ENCODE assay signal across 20 cellular contexts in the genomic region with DNA sequence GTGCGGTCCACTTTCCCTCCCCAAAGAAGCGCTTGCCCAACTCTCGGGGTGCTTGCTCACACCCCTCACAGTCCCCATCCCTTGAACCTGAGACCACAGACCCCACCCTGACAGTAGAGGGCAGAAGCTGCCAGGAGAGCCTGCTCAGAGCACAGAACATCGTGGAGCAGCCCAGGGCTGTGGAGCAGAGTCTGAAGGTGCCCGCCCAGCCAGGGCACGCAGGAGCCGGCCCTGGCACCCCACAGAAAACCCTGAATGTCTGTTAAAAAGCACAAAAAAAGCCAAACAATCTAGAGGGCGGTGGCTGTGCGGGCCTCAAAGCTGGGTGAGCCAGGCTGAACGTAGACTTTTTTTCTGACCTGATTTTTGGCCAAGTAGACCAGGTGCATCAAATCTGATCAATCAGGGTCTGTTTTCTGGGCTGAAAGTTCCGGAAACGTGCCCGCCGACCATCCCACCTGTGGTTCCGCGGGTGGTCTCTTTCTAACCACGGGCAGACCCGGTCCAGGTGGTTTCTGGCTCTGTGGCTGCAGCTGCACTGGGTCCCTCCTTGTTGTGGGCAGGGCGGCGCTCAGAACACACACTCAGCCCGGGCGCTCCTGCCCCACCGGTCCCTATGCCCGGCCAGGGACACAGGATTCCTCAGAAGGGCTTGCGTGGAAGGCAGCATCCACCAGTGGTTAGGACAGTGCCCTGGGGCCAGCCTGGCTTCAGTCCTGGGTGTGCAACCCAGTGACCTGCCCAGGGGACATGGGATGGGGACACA.
A peak's percentile ranks its signal among the peaks of the same experiment; 100 is the strongest.
DNase-seq lines count a peak whose midpoint lies in the region; ATAC-seq, FAIRE-seq and TF ChIP-seq lines count a peak whose summit lies in the region.
"Had no signal": no experiment of that assay in that cellular context is flagged by ENCODE, and none has a peak within 500 bp of the region (broad histone marks: within the 10 kb centered on the region; RNA-seq: fewer than 3 reads in every experiment).

No MANE protein-coding gene starts in this region.

- no peaks in the 10 kb centered on the region for H3K4me1 ChIP-seq in sigmoid colon
- H3K4me1 ChIP-seq: parathyroid adenoma, vagina had no signal

- no peak for ATAC-seq in activated CD8-positive, alpha-beta memory T cell treated with anti-CD3 and anti-CD28 coated beads, Interleukin-2, amount 10 ng/mL, durations not matched to agents 7 days and 5 days
- no peak for ATAC-seq in GM18502 (IDR thresholded peaks at IDR 0.05; ENCODE audit: poor library complexity, unreplicated experiment)
- ATAC-seq: activated naive CD8-positive, alpha-beta T cell treated with anti-CD3 and anti-CD28 coated beads, Interleukin-2, amount 50 U/mL, for 24 hours; K562; natural killer cell had no signal

- CTCF ChIA-PET in activated CD8-positive, alpha-beta memory T cell treated with anti-CD3 and anti-CD28 coated beads, Interleukin-2, amount 10 ng/mL, durations not matched to agents 7 days and 5 days (lab: Charles Lee), result no interaction called here

- no peak overlapping the region for H3K4me3 Mint-ChIP-seq in activated CD8-positive, alpha-beta memory T cell treated with anti-CD3 and anti-CD28 coated beads, Interleukin-2, amount 10 ng/mL, durations not matched to agents 7 days and 5 days
- no peak overlapping the region for H3K4me3 Mint-ChIP-seq in chondrocyte (ENCODE audit: unreplicated experiment)
- H3K4me3 Mint-ChIP-seq: activated naive CD8-positive, alpha-beta T cell treated with anti-CD3 and anti-CD28 coated beads, Interleukin-2, amount 50 U/mL, for 24 hours; dendritic cell treated with granulocyte-macrophage colony-stimulating factor and Interleukin-4, amounts not matched to agents 40 ng/mL and 50 ng/mL, for 4 days; HFFc6; natural killer cell had no signal

- peaks cover 0 to 12% (median 1%) of the 10 kb centered on the region in 4 donors for H3K9me3 ChIP-seq in sigmoid colon

- peak; percentile 52 for DNase-seq in activated CD8-positive, alpha-beta memory T cell treated with anti-CD3 and anti-CD28 coated beads, Interleukin-2, amount 50 U/mL, for 48 hours
- no peak for DNase-seq in activated CD8-positive, alpha-beta memory T cell treated with anti-CD3 and anti-CD28 coated beads, Interleukin-2, amount 10 ng/mL, durations not matched to agents 7 days and 5 days
- DNase-seq in NAMALWA (ENCODE audit: low spot score) (peak; percentile 14), chondrocyte (ENCODE audit: low spot score) (peak; percentile 80), sigmoid colon (peak; percentile 49), GM19239 (ENCODE audit: insufficient read length, low spot score) (no peak)
- DNase-seq in activated T-cell treated with anti-CD3 and anti-CD28 coated beads, Interleukin-2, amount 50 U/mL, for 48 hours, result no peak
- DNase-seq: activated naive CD8-positive, alpha-beta T cell treated with anti-CD3 and anti-CD28 coated beads, Interleukin-2, amount 50 U/mL, for 24 hours; HFFc6; natural killer cell; NCI-H1930; stimulated activated CD4-positive, alpha-beta T cell treated with anti-CD3 and anti-CD28 coated beads, Interleukin-1b, Interleukin-23, amount 100 ng/mL, for 48 hours had no signal

- H3K36me3 Mint-ChIP-seq in activated CD8-positive, alpha-beta memory T cell treated with anti-CD3 and anti-CD28 coated beads, Interleukin-2, amount 10 ng/mL, durations not matched to agents 7 days and 5 days, result peaks cover 1% of the 10 kb centered on the region
- no peaks in the 10 kb centered on the region for H3K36me3 Mint-ChIP-seq in chondrocyte (ENCODE audit: low read depth)

- H3K36me3 ChIP-seq in sigmoid colon, result no peaks in the 10 kb centered on the region
- H3K36me3 ChIP-seq: vagina had no signal

- H3K27ac Mint-ChIP-seq in activated CD8-positive, alpha-beta memory T cell treated with anti-CD3 and anti-CD28 coated beads, Interleukin-2, amount 10 ng/mL, durations not matched to agents 7 days and 5 days, result no peak overlapping the region
- no peak overlapping the region for H3K27ac Mint-ChIP-seq in chondrocyte (ENCODE audit: unreplicated experiment)
- H3K27ac Mint-ChIP-seq: activated naive CD8-positive, alpha-beta T cell treated with anti-CD3 and anti-CD28 coated beads, Interleukin-2, amount 50 U/mL, for 24 hours; dendritic cell treated with granulocyte-macrophage colony-stimulating factor and Interleukin-4, amounts not matched to agents 40 ng/mL and 50 ng/mL, for 4 days; HFFc6; natural killer cell had no signal

- H3K27ac ChIP-seq in sigmoid colon, result no peak overlapping the region
- H3K27ac ChIP-seq: parathyroid adenoma, vagina, VCaP had no signal

- TF ChIP-seq CTCF in chondrocyte (IDR thresholded peaks at IDR 0.05) (no peak), sigmoid colon (IDR thresholded peaks at IDR 0.05) (no peak)

- peaks cover 0 to 6% (median 0%) of the 10 kb centered on the region in 3 donors for H3K27me3 ChIP-seq in sigmoid colon
- H3K27me3 ChIP-seq: vagina had no signal

- 88 to 90% methylated on average over 25 of the region's 25 CpGs for WGBS in sigmoid colon, 2 donors

- H3K4me1 Mint-ChIP-seq in activated CD8-positive, alpha-beta memory T cell treated with anti-CD3 and anti-CD28 coated beads, Interleukin-2, amount 10 ng/mL, durations not matched to agents 7 days and 5 days, result no peaks in the 10 kb centered on the region
- H3K4me1 Mint-ChIP-seq in chondrocyte (ENCODE audit: low read depth), result no peaks in the 10 kb centered on the region
- H3K4me1 Mint-ChIP-seq: natural killer cell had no signal

- H3K4me3 ChIP-seq in sigmoid colon, result no peak overlapping the region
- H3K4me3 ChIP-seq: K562, vagina had no signal

- FAIRE-seq in GM19239 (lab: Jason Lieb, UNC), result no peak
- FAIRE-seq: endothelial cell of umbilical vein, GM12892, K562 had no signal

- peaks cover 5% of the 10 kb centered on the region for H3K9me3 Mint-ChIP-seq in activated CD8-positive, alpha-beta memory T cell treated with anti-CD3 and anti-CD28 coated beads, Interleukin-2, amount 10 ng/mL, durations not matched to agents 7 days and 5 days (ENCODE audit: low read depth)
- H3K9me3 Mint-ChIP-seq in chondrocyte (ENCODE audit: low read depth), result peaks cover 20% of the 10 kb centered on the region

- TF ChIP-seq EP300 in sigmoid colon (IDR thresholded peaks at IDR 0.05), result no peak

- no peaks in the 10 kb centered on the region for H3K27me3 Mint-ChIP-seq in activated CD8-positive, alpha-beta memory T cell treated with anti-CD3 and anti-CD28 coated beads, Interleukin-2, amount 10 ng/mL, durations not matched to agents 7 days and 5 days
- H3K27me3 Mint-ChIP-seq in chondrocyte (ENCODE audit: low read depth), result no peaks in the 10 kb centered on the region
- H3K27me3 Mint-ChIP-seq: activated naive CD8-positive, alpha-beta T cell treated with anti-CD3 and anti-CD28 coated beads, Interleukin-2, amount 50 U/mL, for 24 hours; dendritic cell treated with granulocyte-macrophage colony-stimulating factor and Interleukin-4, amounts not matched to agents 40 ng/mL and 50 ng/mL, for 4 days had no signal

- intact Hi-C loops in sigmoid colon (cut with DNase I), result no loop called here

- no peak for TF ChIP-seq POLR2A in sigmoid colon (IDR thresholded peaks at IDR 0.05)

Comparison
In these comparisons a context has a peak if more than half of its experiments do, and no peak if none do; other contexts are left out.
1. DNase-seq: peak in activated CD8-positive, alpha-beta memory T cell treated with anti-CD3 and anti-CD28 coated beads, Interleukin-2, amount 50 U/mL, for 48 hours (single experiment), NAMALWA (single experiment), chondrocyte (single experiment) and sigmoid colon (single experiment); none in activated CD8-positive, alpha-beta memory T cell treated with anti-CD3 and anti-CD28 coated beads, Interleukin-2, amount 10 ng/mL, durations not matched to agents 7 days and 5 days (single experiment), GM19239 (single experiment) and activated T-cell treated with anti-CD3 and anti-CD28 coated beads, Interleukin-2, amount 50 U/mL, for 48 hours (0 of 2).